ENCODE assay signal across 10 cellular contexts in the genomic region with DNA sequence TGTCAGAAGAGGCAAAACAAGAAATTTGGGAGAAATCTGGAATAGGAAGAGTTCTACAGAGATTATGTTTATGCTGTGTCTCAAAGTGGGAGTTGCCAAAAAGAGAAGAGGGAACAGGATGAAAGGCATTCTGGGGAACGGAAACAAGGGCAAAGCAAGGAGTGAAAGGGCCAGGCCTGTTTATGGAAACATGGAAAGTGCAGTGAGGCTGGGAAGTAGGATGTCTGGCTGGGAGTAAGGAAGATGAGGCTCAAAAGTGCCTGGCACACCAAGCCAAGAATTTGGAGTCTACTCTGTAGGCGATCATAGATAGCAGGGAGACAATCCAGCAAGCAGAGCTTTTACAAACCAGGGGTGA. TPM values are rescaled to one million over a fixed set of nuclear protein-coding genes. Genes with fewer than 3 reads are reported as not detected.
A peak's percentile ranks its signal among the peaks of the same experiment; 100 is the strongest.
DNase-seq lines count a peak whose midpoint lies in the region; ATAC-seq and TF ChIP-seq lines count a peak whose summit lies in the region.
"Had no signal": no experiment of that assay in that cellular context is flagged by ENCODE, and none has a peak within 500 bp of the region (broad histone marks: within the 10 kb centered on the region; RNA-seq: fewer than 3 reads in every experiment).

No MANE protein-coding gene starts in this region.

- H3K4me2 ChIP-seq in PC-3 (ENCODE audit: low read length): peak overlapping the region; percentile 85
- no peak overlapping the region for H3K4me2 ChIP-seq in skeletal muscle satellite cell (ENCODE audit: low read length)

- no peak for ATAC-seq in PC-3
- ATAC-seq: natural killer cell had no signal

- no peaks in the 10 kb centered on the region for H3K9me2 ChIP-seq in PC-3 (replicated peaks; ENCODE audit: low read length)

- CTCF ChIA-PET in PC-3 (lab: Charles Lee): no interaction called here

- no peaks in the 10 kb centered on the region for H3K27me3 ChIP-seq in PC-3 (ENCODE audit: low read length)
- no peaks in the 10 kb centered on the region for H3K27me3 ChIP-seq in esophagus squamous epithelium
- H3K27me3 ChIP-seq in skeletal muscle satellite cell (ENCODE audit: control insufficient read depth, insufficient read depth, low read length): no peaks in the 10 kb centered on the region
- H3K27me3 ChIP-seq: adrenal gland had no signal

- no peaks in the 10 kb centered on the region for H3K36me3 ChIP-seq in PC-3 (ENCODE audit: low read depth, low read length)
- peaks cover 0 to under 1% (median 0%) of the 10 kb centered on the region in 3 donors for H3K36me3 ChIP-seq in esophagus squamous epithelium
- no peaks in the 10 kb centered on the region for H3K36me3 ChIP-seq in skeletal muscle satellite cell (ENCODE audit: insufficient read depth, low read length)

- H3K4me1 ChIP-seq in PC-3 (ENCODE audit: insufficient read depth, low read length) (peaks cover 14% of the 10 kb centered on the region), esophagus squamous epithelium (peaks cover 0 to 29% (median 0%) of the 10 kb centered on the region in 3 donors), skeletal muscle satellite cell (ENCODE audit: control insufficient read depth, insufficient read depth, low read length) (no peaks in the 10 kb centered on the region)
- H3K4me1 ChIP-seq: adrenal gland had no signal

- TF ChIP-seq POLR2A in esophagus squamous epithelium (IDR thresholded peaks at IDR 0.05): no peak

- H3F3A ChIP-seq in PC-3 (ENCODE audit: low read length, unreplicated experiment): no peaks in the 10 kb centered on the region

- no peak overlapping the region for H3K27ac ChIP-seq in PC-3 (ENCODE audit: low read length)
- H3K27ac ChIP-seq in esophagus squamous epithelium: peak overlapping the region; percentile 35 to 99 (median 97)

- peak; percentile 17 for DNase-seq in ELF-1 (ENCODE audit: low read depth, low spot score)
- DNase-seq in PC-3: no peak
- DNase-seq in esophagus squamous epithelium (lab: John Stamatoyannopoulos, UW): no peak
- DNase-seq in T-helper 2 cell: no peak
- no peak for DNase-seq in AG08395 (ENCODE audit: low spot score)
- no peak for DNase-seq in foreskin melanocyte
- no peak for DNase-seq in middle frontal gyrus (ENCODE audit: extremely low spot score, low spot score)
- DNase-seq: adrenal gland, natural killer cell had no signal

- no peak overlapping the region for H2AFZ ChIP-seq in PC-3 (ENCODE audit: low read length)

- H3K79me2 ChIP-seq in PC-3 (ENCODE audit: low read length): peaks cover 35% of the 10 kb centered on the region

- intact Hi-C loops in PC-3 (cut with micrococcal nuclease) (loop anchor here (5.0 kb wide), 2 partner anchors 50 to 210 kb away; no protein-coding TSS in a partner anchor), esophagus squamous epithelium (cut with DNase I) (no loop called here)

- 40 to 64% methylated on average over 2 of the region's 2 CpGs for WGBS in esophagus squamous epithelium, 2 donors

- H4K20me1 ChIP-seq in PC-3 (ENCODE audit: low read length): 0 out of 2 replicates have a peak, but pooled peaks cover 3% of the 10 kb centered on the region

- POLR2A ChIA-PET in PC-3 (lab: Charles Lee; ENCODE audit: unreplicated experiment): no interaction called here

- TF ChIP-seq CTCF in PC-3 (conservative IDR thresholded peaks at IDR 0.05; ENCODE audit: low read depth, low read length): no peak
- TF ChIP-seq CTCF in esophagus squamous epithelium (IDR thresholded peaks at IDR 0.05): no peak

- BruUV-seq in PC-3 (replicated peaks; lab: Mats Ljungman, UMichigan): no TSS peak

- no peak overlapping the region for H3K9ac ChIP-seq in PC-3 (ENCODE audit: low read length)
- peak overlapping the region; percentile 96 for H3K9ac ChIP-seq in skeletal muscle satellite cell (ENCODE audit: low read depth, low read length)

- H3K9me3 ChIP-seq in PC-3 (ENCODE audit: low read length) (no peaks in the 10 kb centered on the region), esophagus squamous epithelium (no peaks in the 10 kb centered on the region), skeletal muscle satellite cell (replicated peaks; ENCODE audit: low read length) (no peaks in the 10 kb centered on the region)
- H3K9me3 ChIP-seq: adrenal gland had no signal

- H3K4me3 ChIP-seq in PC-3 (ENCODE audit: low read length) (peak overlapping the region; percentile 71; the same call in 1 of the 2 replicates), esophagus squamous epithelium (no peak overlapping the region), skeletal muscle satellite cell (ENCODE audit: low read length) (no peak overlapping the region)

RNA-seq across cellular contexts. Expression of a gene that starts 1.8 kb away (rescaled TPM):
- 38.1 and 47.6 TPM in 2 replicates for total RNA-seq in PC-3 (2014; rRNA removed)
- total RNA-seq in esophagus squamous epithelium: 10 to 100 TPM; 24.7 to 44.9 (median 33.6) TPM
- total RNA-seq in skeletal muscle satellite cell (2012; rRNA removed): 101 and 133 TPM in 2 replicates

RNA-seq across cellular contexts. Expression of a gene that starts 41.4 kb away (rescaled TPM):
- total RNA-seq in PC-3 (2014; rRNA removed) (50.0 and 83.7 TPM in 2 replicates), esophagus squamous epithelium (10 to 100 TPM; 21.4 to 48.7 (median 36.6) TPM)
- 74.8 and 80.6 TPM in 2 replicates for total RNA-seq in skeletal muscle satellite cell (2012; rRNA removed)
